15 cellular contexts compared by ENCODE assay signal in genomic region chr7:129437190-129437589, GRCh38. TPM values are rescaled to one million over a fixed set of nuclear protein-coding genes. Genes with fewer than 3 reads are reported as not detected.
DNase-seq lines count a peak whose midpoint lies in the region; ATAC-seq and TF ChIP-seq lines count a peak whose summit lies in the region.
"Had no signal": no experiment of that assay in that cellular context is flagged by ENCODE, and none has a peak within 500 bp of the region (broad histone marks: within the 10 kb centered on the region; RNA-seq: fewer than 3 reads in every experiment).

No MANE protein-coding gene starts in this region.

- POLR2A ChIA-PET in activated CD4-positive, alpha-beta memory T cell treated with anti-CD3 and anti-CD28 coated beads for 36 hours (lab: Charles Lee) = no interaction called here
- POLR2A ChIA-PET in activated CD4-positive, alpha-beta memory T cell treated with anti-CD3 and anti-CD28 coated beads, Interleukin-2, amount 10 ng/mL, durations not matched to agents 7 days and 5 days (lab: Charles Lee) = no interaction called here
- POLR2A ChIA-PET in CD4-positive, alpha-beta T cell (lab: Charles Lee) = no interaction called here

- ATAC-seq in CD4-positive, alpha-beta T cell (ENCODE audit: poor library complexity) = no peak

- H3K27ac ChIP-seq in VCaP = peak overlapping the region; percentile 59; the same call in 1 of the 2 replicates
- H3K27ac ChIP-seq in CD4-positive, alpha-beta T cell (ENCODE audit: low read depth, low read length) = no peak overlapping the region

- peaks cover 41% of the 10 kb centered on the region for H3K36me3 Mint-ChIP-seq in activated CD4-positive, alpha-beta memory T cell treated with anti-CD3 and anti-CD28 coated beads for 36 hours
- H3K36me3 Mint-ChIP-seq in activated CD4-positive, alpha-beta memory T cell treated with anti-CD3 and anti-CD28 coated beads, Interleukin-2, amount 10 ng/mL, durations not matched to agents 7 days and 5 days (ENCODE audit: low read depth) = peaks cover 26% of the 10 kb centered on the region
- H3K36me3 Mint-ChIP-seq in CD4-positive, alpha-beta T cell (ENCODE audit: low read depth) = peaks cover 5% of the 10 kb centered on the region

- no peaks in the 10 kb centered on the region for H3K9me3 ChIP-seq in CD4-positive, alpha-beta T cell (ENCODE audit: control insufficient read depth, low read length)

- CTCF ChIA-PET in activated CD4-positive, alpha-beta memory T cell treated with anti-CD3 and anti-CD28 coated beads for 36 hours (lab: Charles Lee) = interaction anchor here (1.2 to 1.5 kb wide), 2 partner anchors 34 to 61 kb away, joined by 3 to 4 read pairs; no protein-coding TSS in a partner anchor
- CTCF ChIA-PET in activated CD4-positive, alpha-beta memory T cell treated with anti-CD3 and anti-CD28 coated beads, Interleukin-2, amount 10 ng/mL, durations not matched to agents 7 days and 5 days (lab: Charles Lee) = interaction anchor here (0.5 kb wide), 1 partner anchor 610 kb away, joined by 3 read pairs; no protein-coding TSS in a partner anchor
- CTCF ChIA-PET in CD4-positive, alpha-beta T cell (lab: Charles Lee) = no interaction called here

- no peak for DNase-seq in activated CD4-positive, alpha-beta memory T cell treated with anti-CD3 and anti-CD28 coated beads for 36 hours
- DNase-seq in activated CD4-positive, alpha-beta memory T cell treated with anti-CD3 and anti-CD28 coated beads, Interleukin-2, amount 10 ng/mL, durations not matched to agents 7 days and 5 days = no peak
- peak; percentile 85 for DNase-seq in LHCN-M2 (ENCODE audit: low read depth)
- DNase-seq in iris pigment epithelial cell (ENCODE audit: low read depth) = peak; percentile 22
- DNase-seq in CD4-positive, alpha-beta T cell = no peak
- DNase-seq in NOMO-1 (lab: John Stamatoyannopoulos, UW; ENCODE audit: unreplicated experiment in 2 of 2) = no peak
- DNase-seq in NCI-H446 treated with DMSO at 0.1 percent for 48 hours (lab: John Stamatoyannopoulos, UW) = no peak
- DNase-seq: DMS 273 treated with DMSO at 0.1 percent for 48 hours; GF-D8; MV-4-11; NCI-H1417; NCI-H187 treated with DMSO at 0.1 percent for 48 hours; NCI-H526 treated with DMSO at 0.1 percent for 48 hours; NK-92 treated with Interleukin-12 subunit alpha and Interleukin-12 subunit beta, amount 100 ng/mL, for 24 hours had no signal

- H3K27ac Mint-ChIP-seq in activated CD4-positive, alpha-beta memory T cell treated with anti-CD3 and anti-CD28 coated beads for 36 hours = peak overlapping the region; percentile 33
- H3K27ac Mint-ChIP-seq in activated CD4-positive, alpha-beta memory T cell treated with anti-CD3 and anti-CD28 coated beads, Interleukin-2, amount 10 ng/mL, durations not matched to agents 7 days and 5 days = no peak overlapping the region
- H3K27ac Mint-ChIP-seq in CD4-positive, alpha-beta T cell = no peak overlapping the region

- peaks cover 46% of the 10 kb centered on the region for H3K4me1 Mint-ChIP-seq in activated CD4-positive, alpha-beta memory T cell treated with anti-CD3 and anti-CD28 coated beads for 36 hours (ENCODE audit: low read depth)
- peaks cover 55% of the 10 kb centered on the region for H3K4me1 Mint-ChIP-seq in activated CD4-positive, alpha-beta memory T cell treated with anti-CD3 and anti-CD28 coated beads, Interleukin-2, amount 10 ng/mL, durations not matched to agents 7 days and 5 days
- peaks cover 23% of the 10 kb centered on the region for H3K4me1 Mint-ChIP-seq in CD4-positive, alpha-beta T cell (ENCODE audit: low read depth)

- H3K9me3 Mint-ChIP-seq in activated CD4-positive, alpha-beta memory T cell treated with anti-CD3 and anti-CD28 coated beads for 36 hours = no peaks in the 10 kb centered on the region
- no peaks in the 10 kb centered on the region for H3K9me3 Mint-ChIP-seq in activated CD4-positive, alpha-beta memory T cell treated with anti-CD3 and anti-CD28 coated beads, Interleukin-2, amount 10 ng/mL, durations not matched to agents 7 days and 5 days
- no peaks in the 10 kb centered on the region for H3K9me3 Mint-ChIP-seq in CD4-positive, alpha-beta T cell

- intact Hi-C loops in activated CD4-positive, alpha-beta memory T cell treated with anti-CD3 and anti-CD28 coated beads for 36 hours (cut with micrococcal nuclease) = loop anchor here (10.0 kb wide), 1 partner anchor 748 kb away; no protein-coding TSS in a partner anchor
- intact Hi-C loops in CD4-positive, alpha-beta T cell (cut with DNase I, micrococcal nuclease) = loop anchor here in 1 of 2 experiments (10.0 kb wide), 1 partner anchor 572 kb away; the partner anchor contains the start of gene ATP6V1F

- H3K27me3 ChIP-seq in CD4-positive, alpha-beta T cell (ENCODE audit: control insufficient read depth, insufficient read depth, low read length) = peaks cover 30% of the 10 kb centered on the region

- H3K27me3 Mint-ChIP-seq in activated CD4-positive, alpha-beta memory T cell treated with anti-CD3 and anti-CD28 coated beads for 36 hours = peaks cover 5% of the 10 kb centered on the region
- peaks cover 6% of the 10 kb centered on the region for H3K27me3 Mint-ChIP-seq in activated CD4-positive, alpha-beta memory T cell treated with anti-CD3 and anti-CD28 coated beads, Interleukin-2, amount 10 ng/mL, durations not matched to agents 7 days and 5 days
- peaks cover 40% of the 10 kb centered on the region for H3K27me3 Mint-ChIP-seq in CD4-positive, alpha-beta T cell

- no peak overlapping the region for H3K4me3 Mint-ChIP-seq in activated CD4-positive, alpha-beta memory T cell treated with anti-CD3 and anti-CD28 coated beads for 36 hours
- no peak overlapping the region for H3K4me3 Mint-ChIP-seq in activated CD4-positive, alpha-beta memory T cell treated with anti-CD3 and anti-CD28 coated beads, Interleukin-2, amount 10 ng/mL, durations not matched to agents 7 days and 5 days
- no peak overlapping the region for H3K4me3 Mint-ChIP-seq in CD4-positive, alpha-beta T cell

- no peak for TF ChIP-seq CTCF in VCaP (conservative IDR thresholded peaks at IDR 0.05)
- TF ChIP-seq CTCF in CD4-positive, alpha-beta T cell (IDR thresholded peaks at IDR 0.05) = no peak

RNA-seq across cellular contexts. Expression of gene STRIP2, which starts 3.0 kb away (rescaled TPM):
- total RNA-seq in activated CD4-positive, alpha-beta memory T cell treated with anti-CD3 and anti-CD28 coated beads for 36 hours = 10 to 100 TPM; 56.1 to 62.0 TPM
- 10 to 100 TPM; 28.3 to 29.7 TPM for total RNA-seq in activated CD4-positive, alpha-beta memory T cell treated with anti-CD3 and anti-CD28 coated beads, Interleukin-2, amount 10 ng/mL, durations not matched to agents 7 days and 5 days
- 100 and 104 TPM in 2 replicates for total RNA-seq in LHCN-M2 (2014; rRNA removed)
- polyA plus RNA-seq in LHCN-M2 (2012) = 11.5 TPM
- total RNA-seq in CD4-positive, alpha-beta T cell = under 1 TPM; 0.11 to 0.14 TPM

Comparison
In these comparisons a context has a peak if more than half of its experiments do, and no peak if none do; other contexts are left out.
1. DNase-seq: peak in LHCN-M2 (single experiment) and iris pigment epithelial cell (single experiment); none in activated CD4-positive, alpha-beta memory T cell treated with anti-CD3 and anti-CD28 coated beads for 36 hours (single experiment), activated CD4-positive, alpha-beta memory T cell treated with anti-CD3 and anti-CD28 coated beads, Interleukin-2, amount 10 ng/mL, durations not matched to agents 7 days and 5 days (single experiment), CD4-positive, alpha-beta T cell (0 of 10), NOMO-1 (0 of 2) and NCI-H446 treated with DMSO at 0.1 percent for 48 hours (single experiment).
2. RNA of gene STRIP2, which starts 3.0 kb away (total RNA-seq): 100 to 104 TPM in LHCN-M2, 56.1 to 62.0 TPM in activated CD4-positive, alpha-beta memory T cell treated with anti-CD3 and anti-CD28 coated beads for 36 hours and 28.3 to 29.7 TPM in activated CD4-positive, alpha-beta memory T cell treated with anti-CD3 and anti-CD28 coated beads, Interleukin-2, amount 10 ng/mL, durations not matched to agents 7 days and 5 days; 0.11 to 0.14 TPM in CD4-positive, alpha-beta T cell; every median in the first group is over 10 times any median in the second.